ENCODE assay signal across 18 cellular contexts in the genomic region with DNA sequence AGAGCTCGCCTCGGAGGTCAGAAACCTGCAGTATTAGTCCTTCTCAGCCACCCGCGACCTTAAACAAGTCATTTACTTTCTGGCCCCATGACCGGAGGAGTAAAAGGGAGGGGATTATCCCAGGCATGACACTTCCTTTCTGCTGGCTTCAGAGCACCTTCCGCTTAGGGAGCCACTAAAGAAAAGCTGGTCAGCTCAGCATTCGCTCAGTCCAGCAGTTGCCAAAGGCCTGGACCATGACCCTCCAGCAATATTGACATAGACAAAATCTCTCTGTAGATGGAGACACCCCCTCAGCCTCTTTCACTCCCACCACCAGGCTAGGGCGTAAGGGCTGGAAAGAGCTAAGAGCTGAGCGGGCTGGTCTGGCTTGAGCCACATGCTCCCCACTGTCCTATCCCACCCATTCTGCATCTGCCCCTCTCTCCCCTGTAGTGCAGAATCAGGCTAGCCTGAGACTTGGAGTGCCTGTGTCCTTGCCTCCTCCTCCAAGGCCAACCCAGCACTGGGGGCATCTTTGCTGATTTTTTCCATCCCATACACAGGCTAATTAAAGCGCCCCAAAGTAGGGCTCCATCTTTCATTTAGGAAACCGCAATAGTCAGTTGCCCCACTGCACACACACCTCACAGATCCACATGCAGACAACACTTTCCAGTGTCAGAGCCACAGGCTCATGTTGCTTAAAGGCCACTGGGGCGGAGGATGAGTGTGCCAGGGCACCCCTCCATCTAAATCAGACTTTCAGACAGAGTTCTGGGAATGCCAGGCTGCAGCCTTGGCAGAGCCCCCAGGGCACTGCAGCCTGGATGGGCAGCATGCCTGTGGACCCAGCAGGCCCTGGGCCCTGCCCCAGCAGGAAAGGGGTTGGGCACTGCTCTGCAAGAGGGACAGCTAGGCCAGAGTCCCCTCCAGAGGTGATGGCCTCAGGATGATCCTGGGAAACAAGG. TPM values are rescaled to one million over a fixed set of nuclear protein-coding genes. Genes with fewer than 3 reads are reported as not detected.
DNase-seq lines count a peak whose midpoint lies in the region; ATAC-seq and TF ChIP-seq lines count a peak whose summit lies in the region.
"Had no signal": no experiment of that assay in that cellular context is flagged by ENCODE, and none has a peak within 500 bp of the region (broad histone marks: within the 10 kb centered on the region; RNA-seq: fewer than 3 reads in every experiment).

No MANE protein-coding gene starts in this region.

- peak overlapping the region in 1 of 2 donors; percentile 49 for H3K9ac ChIP-seq in colonic mucosa (ENCODE audit: low read depth in 2 of 2, low read length in 2 of 2)

- H3K4me1 Mint-ChIP-seq in activated CD8-positive, alpha-beta memory T cell treated with anti-CD3 and anti-CD28 coated beads, Interleukin-2, amount 10 ng/mL, durations not matched to agents 7 days and 5 days = peaks cover 3% of the 10 kb centered on the region

- no peaks in the 10 kb centered on the region for H3K9me3 ChIP-seq in RWPE2 (ENCODE audit: severe bottlenecking)
- no peaks in the 10 kb centered on the region for H3K9me3 ChIP-seq in colonic mucosa
- no peaks in the 10 kb centered on the region for H3K9me3 ChIP-seq in right lobe of liver
- H3K9me3 ChIP-seq in spleen = no peaks in the 10 kb centered on the region

- H3K36me3 ChIP-seq in RWPE2 (ENCODE audit: low read depth) = no peaks in the 10 kb centered on the region
- H3K36me3 ChIP-seq in colonic mucosa = no peaks in the 10 kb centered on the region
- no peaks in the 10 kb centered on the region for H3K36me3 ChIP-seq in right lobe of liver
- H3K36me3 ChIP-seq in spleen = no peaks in the 10 kb centered on the region

- H3K36me3 Mint-ChIP-seq in activated CD8-positive, alpha-beta memory T cell treated with anti-CD3 and anti-CD28 coated beads, Interleukin-2, amount 10 ng/mL, durations not matched to agents 7 days and 5 days = no peaks in the 10 kb centered on the region
- H3K36me3 Mint-ChIP-seq: CD14-positive monocyte had no signal

- no peak overlapping the region for H3K4me3 Mint-ChIP-seq in activated CD8-positive, alpha-beta memory T cell treated with anti-CD3 and anti-CD28 coated beads, Interleukin-2, amount 10 ng/mL, durations not matched to agents 7 days and 5 days
- H3K4me3 Mint-ChIP-seq: CD14-positive monocyte had no signal

- H3K4me1 ChIP-seq in RWPE2 (ENCODE audit: insufficient read depth, poor library complexity, severe bottlenecking) = no peaks in the 10 kb centered on the region
- peaks cover 6% of the 10 kb centered on the region for H3K4me1 ChIP-seq in colonic mucosa
- peaks cover 0 to 57% (median 17%) of the 10 kb centered on the region in 4 donors for H3K4me1 ChIP-seq in right lobe of liver
- peaks cover 0 to 13% (median 0%) of the 10 kb centered on the region in 6 donors for H3K4me1 ChIP-seq in spleen

- DNase-seq in RWPE2 (ENCODE audit: low spot score) (peak; percentile 59), colonic mucosa (no peak), right lobe of liver (peak in 2 of 3 donors; percentile 86 to 91), spleen (peak; percentile 28), SIG-M5 treated with dmso at 0.1 percent for 504 hours (lab: John Stamatoyannopoulos, UW; ENCODE audit: unreplicated experiment) (no peak), NCI-H1694 treated with DMSO at 0.1 percent for 48 hours (lab: John Stamatoyannopoulos, UW) (no peak)
- no peak for DNase-seq in activated CD8-positive, alpha-beta memory T cell treated with anti-CD3 and anti-CD28 coated beads, Interleukin-2, amount 10 ng/mL, durations not matched to agents 7 days and 5 days
- DNase-seq: DMS153, MV-4-11, NCI-H1417, NCI-H2029, NCI-H2171 treated with DMSO at 0.1 percent for 48 hours, NCI-H748 treated with DMSO at 0.1 percent for 48 hours, PC-9 had no signal

- TF ChIP-seq POLR2A in right lobe of liver (IDR thresholded peaks at IDR 0.05) (peak; percentile 27), spleen (IDR thresholded peaks at IDR 0.05) (no peak)

- intact Hi-C loops in colonic mucosa (cut with DNase I) = no loop called here
- intact Hi-C loops in right lobe of liver (cut with DNase I) = loop anchor here in 1 of 2 donors (10.0 kb wide), 1 partner anchor 97 kb away; a partner anchor contains a TSS
- intact Hi-C loops in spleen (cut with DNase I; ENCODE audit: low total_unique reads) = no loop called here

- CTCF ChIA-PET in activated CD8-positive, alpha-beta memory T cell treated with anti-CD3 and anti-CD28 coated beads, Interleukin-2, amount 10 ng/mL, durations not matched to agents 7 days and 5 days (lab: Charles Lee) = interaction anchor here (0.6 to 1.3 kb wide), 7 partner anchors 12 to 146 kb away, joined by 3 to 7 read pairs (median 3); a partner anchor contains a TSS

- ATAC-seq in RWPE2 (ENCODE audit: low read depth) (no peak), right lobe of liver (peak; percentile 77 to 83 (median 82)), HG03521 (IDR thresholded peaks at IDR 0.05; ENCODE audit: unreplicated experiment) (no peak)
- ATAC-seq in activated CD8-positive, alpha-beta memory T cell treated with anti-CD3 and anti-CD28 coated beads, Interleukin-2, amount 10 ng/mL, durations not matched to agents 7 days and 5 days = no peak

- 30% methylated on average over 5 of the region's 12 CpGs for WGBS in right lobe of liver (ENCODE audit: insufficient coverage, low coverage, low lambda C conversion rate, missing lambda C conversion rate)
- WGBS in spleen, 5 donors = 80 to 92% (median 92%) methylated on average over 12 of the region's 12 CpGs

- H3K27ac ChIP-seq in RWPE2 (ENCODE audit: poor library complexity, severe bottlenecking) = no peak overlapping the region
- H3K27ac ChIP-seq in colonic mucosa = peak overlapping the region; percentile 61
- H3K27ac ChIP-seq in right lobe of liver = peak overlapping the region; percentile 8 to 87 (median 85)
- no peak overlapping the region for H3K27ac ChIP-seq in spleen
- H3K27ac ChIP-seq: PC-9 had no signal

- TF ChIP-seq CTCF in RWPE2 (IDR thresholded peaks at IDR 0.05; ENCODE audit: poor library complexity, severe bottlenecking) = no peak
- TF ChIP-seq CTCF in colonic mucosa (IDR thresholded peaks at IDR 0.05) = no peak
- TF ChIP-seq CTCF in right lobe of liver (IDR thresholded peaks at IDR 0.05) = no peak
- TF ChIP-seq CTCF in spleen (IDR thresholded peaks at IDR 0.05 in 8 of 11, conservative IDR thresholded peaks at IDR 0.05 in 3 of 11) = no peak

- no peak overlapping the region for H3K27ac Mint-ChIP-seq in activated CD8-positive, alpha-beta memory T cell treated with anti-CD3 and anti-CD28 coated beads, Interleukin-2, amount 10 ng/mL, durations not matched to agents 7 days and 5 days
- H3K27ac Mint-ChIP-seq: CD14-positive monocyte had no signal

- H3K4me3 ChIP-seq in RWPE2 (ENCODE audit: severe bottlenecking) (no peak overlapping the region), colonic mucosa (no peak overlapping the region), right lobe of liver (peak overlapping the region in 2 of 3 donors; percentile 60 to 64), spleen (no peak overlapping the region)
- H3K4me3 ChIP-seq: PC-9 had no signal

- H3K9me3 Mint-ChIP-seq in activated CD8-positive, alpha-beta memory T cell treated with anti-CD3 and anti-CD28 coated beads, Interleukin-2, amount 10 ng/mL, durations not matched to agents 7 days and 5 days (ENCODE audit: low read depth) = no peaks in the 10 kb centered on the region

- H3K27me3 Mint-ChIP-seq in activated CD8-positive, alpha-beta memory T cell treated with anti-CD3 and anti-CD28 coated beads, Interleukin-2, amount 10 ng/mL, durations not matched to agents 7 days and 5 days = peaks cover 3% of the 10 kb centered on the region

- H3K27me3 ChIP-seq in RWPE2 (ENCODE audit: insufficient read depth, poor library complexity, severe bottlenecking) = no peaks in the 10 kb centered on the region
- H3K27me3 ChIP-seq in colonic mucosa = no peaks in the 10 kb centered on the region
- no peaks in the 10 kb centered on the region for H3K27me3 ChIP-seq in right lobe of liver
- peaks cover 0 to 11% (median 0%) of the 10 kb centered on the region in 7 donors for H3K27me3 ChIP-seq in spleen (replicated peaks in 1 of 7)

RNA-seq across cellular contexts. Expression of a gene that starts 4.0 kb away (rescaled TPM):
- under 1 TPM in 1 of 2 donors, not detected in 1; 0.45 TPM for total RNA-seq in colonic mucosa
- under 1 TPM in 4 of 6 experiments, not detected in 2; 0.09 to 0.40 (median 0.18) TPM for total RNA-seq in right lobe of liver
- total RNA-seq in spleen = under 1 TPM in 1 of 7 donors, not detected in 6; 0.13 TPM
- under 1 TPM in 1 of 3 donors, not detected in 2; 0.03 TPM for polyA plus RNA-seq in spleen
- total RNA-seq in activated CD8-positive, alpha-beta memory T cell treated with anti-CD3 and anti-CD28 coated beads, Interleukin-2, amount 10 ng/mL, durations not matched to agents 7 days and 5 days = under 1 TPM in 1 of 2 experiments, not detected in 1; 0.12 TPM
- total RNA-seq: H4, NCI-H460, PC-9 had no signal
- polyA plus RNA-seq: CD14-positive monocyte had no signal

RNA-seq across cellular contexts. Expression of a gene that starts 15.6 kb away (rescaled TPM):
- total RNA-seq in colonic mucosa = 1 to 10 TPM in 1 of 2 donors, under 1 TPM in 1; 0.29 to 2.1 TPM
- 1 to 10 TPM in 1 of 6 experiments, under 1 TPM in 5; 0.18 to 1.9 (median 0.29) TPM for total RNA-seq in right lobe of liver
- total RNA-seq in spleen = 1 to 10 TPM in 6 of 7 donors, under 1 TPM in 1; 0.44 to 3.2 (median 1.5) TPM
- polyA plus RNA-seq in spleen = 1 to 10 TPM in 2 of 3 donors, under 1 TPM in 1; 0.39 to 1.8 (median 1.0) TPM
- total RNA-seq in activated CD8-positive, alpha-beta memory T cell treated with anti-CD3 and anti-CD28 coated beads, Interleukin-2, amount 10 ng/mL, durations not matched to agents 7 days and 5 days = 1 to 10 TPM; 2.9 to 3.3 TPM
- total RNA-seq: PC-9 had no signal
- polyA plus RNA-seq: CD14-positive monocyte had no signal

RNA-seq across cellular contexts. Expression of a gene that starts 26.7 kb away (rescaled TPM):
- total RNA-seq in colonic mucosa = 100 to 1,000 TPM; 133 to 173 TPM
- total RNA-seq in right lobe of liver = 100 to 1,000 TPM; 124 to 615 (median 240) TPM
- total RNA-seq in spleen = 10 to 100 TPM; 31.4 to 52.3 (median 34.9) TPM
- polyA plus RNA-seq in spleen = 10 to 100 TPM; 25.3 to 35.7 (median 27.9) TPM
- total RNA-seq in activated CD8-positive, alpha-beta memory T cell treated with anti-CD3 and anti-CD28 coated beads, Interleukin-2, amount 10 ng/mL, durations not matched to agents 7 days and 5 days = 10 to 100 TPM; 61.7 to 87.0 TPM

RNA-seq across cellular contexts. Expression of a gene that starts 47.2 kb away (rescaled TPM):
- total RNA-seq in colonic mucosa (100 to 1,000 TPM in 1 of 2 donors, 10 to 100 TPM in 1; 89.2 to 106 TPM), right lobe of liver (100 to 1,000 TPM in 3 of 6 experiments, 10 to 100 TPM in 3; 65.9 to 180 (median 103) TPM), spleen (100 to 1,000 TPM in 2 of 7 donors, 10 to 100 TPM in 5; 73.8 to 110 (median 80.9) TPM)
- polyA plus RNA-seq in spleen = 10 to 100 TPM; 28.7 to 42.5 (median 32.4) TPM
- total RNA-seq in activated CD8-positive, alpha-beta memory T cell treated with anti-CD3 and anti-CD28 coated beads, Interleukin-2, amount 10 ng/mL, durations not matched to agents 7 days and 5 days = 10 to 100 TPM; 86.3 to 94.4 TPM

RNA-seq across cellular contexts. Expression of a gene that starts 47.3 kb away (rescaled TPM):
- total RNA-seq in colonic mucosa (1 to 10 TPM in 1 of 2 donors, under 1 TPM in 1; 0.88 to 2.7 TPM), right lobe of liver (1 to 10 TPM; 1.4 to 2.9 (median 2.1) TPM), spleen (1 to 10 TPM; 2.0 to 7.8 (median 4.2) TPM)
- polyA plus RNA-seq in spleen = 1 to 10 TPM; 2.7 to 4.7 (median 3.7) TPM
- 1 to 10 TPM; 2.6 to 3.2 TPM for total RNA-seq in activated CD8-positive, alpha-beta memory T cell treated with anti-CD3 and anti-CD28 coated beads, Interleukin-2, amount 10 ng/mL, durations not matched to agents 7 days and 5 days

Comparison
In these comparisons a context has a peak if more than half of its experiments do, and no peak if none do; other contexts are left out.
1. ATAC-seq: peak in right lobe of liver (4 of 4); none in RWPE2 (single experiment), HG03521 (single experiment) and activated CD8-positive, alpha-beta memory T cell treated with anti-CD3 and anti-CD28 coated beads, Interleukin-2, amount 10 ng/mL, durations not matched to agents 7 days and 5 days (single experiment).
2. DNase-seq: peak in RWPE2 (single experiment), right lobe of liver (2 of 3) and spleen (single experiment); none in colonic mucosa (single experiment), activated CD8-positive, alpha-beta memory T cell treated with anti-CD3 and anti-CD28 coated beads, Interleukin-2, amount 10 ng/mL, durations not matched to agents 7 days and 5 days (single experiment), SIG-M5 treated with dmso at 0.1 percent for 504 hours (single experiment) and NCI-H1694 treated with DMSO at 0.1 percent for 48 hours (single experiment).
3. H3K27ac ChIP-seq: peak in colonic mucosa (single experiment) and right lobe of liver (3 of 3); none in RWPE2 (single experiment) and spleen (0 of 8).
4. H3K4me3 ChIP-seq: peak in right lobe of liver (2 of 3); none in RWPE2 (single experiment), colonic mucosa (single experiment) and spleen (0 of 8).